17 cellular contexts compared by ENCODE assay signal in genomic region chr1:212098340-212098739, GRCh38.
"Had no signal": no experiment of that assay in that cellular context is flagged by ENCODE, and none has a peak within 500 bp of the region (broad histone marks: within the 10 kb centered on the region; RNA-seq: fewer than 3 reads in every experiment).

No MANE protein-coding gene starts in this region.

- H3K36me3 ChIP-seq: breast epithelium, esophagus muscularis mucosa, left lung, right atrium auricular region, tibial artery, vagina had no signal

- H3K9me3 ChIP-seq: breast epithelium, esophagus muscularis mucosa, left lung, vagina had no signal

- H3K4me1 ChIP-seq: breast epithelium, esophagus muscularis mucosa, left lung, right atrium auricular region, tibial artery, vagina had no signal

- ATAC-seq: activated CD4-positive, CD25-positive, alpha-beta regulatory T cell treated with anti-CD3 and anti-CD28 coated beads, Interleukin-2, amount 50 U/mL, for 24 hours; left lung had no signal

- H3K27me3 Mint-ChIP-seq: activated naive CD8-positive, alpha-beta T cell treated with anti-CD3 and anti-CD28 coated beads for 36 hours had no signal

- H3K27ac Mint-ChIP-seq: activated naive CD8-positive, alpha-beta T cell treated with anti-CD3 and anti-CD28 coated beads for 36 hours had no signal

- H3K4me3 Mint-ChIP-seq: activated naive CD8-positive, alpha-beta T cell treated with anti-CD3 and anti-CD28 coated beads for 36 hours; neural crest cell had no signal

- H3K27me3 ChIP-seq: breast epithelium, esophagus muscularis mucosa, left lung, right atrium auricular region, tibial artery, vagina had no signal

- H3K4me3 ChIP-seq: breast epithelium, esophagus muscularis mucosa, left lung, right atrium auricular region, tibial artery, vagina had no signal

- DNase-seq: activated CD4-positive, alpha-beta T cell treated with anti-CD3 and anti-CD28 coated beads, Interleukin-2, amount 50 U/mL, for 4 hours; activated gamma-delta T cell treated with Interleukin-2 at 50 U/mL for 16 hours; activated naive CD8-positive, alpha-beta T cell treated with anti-CD3 and anti-CD28 coated beads for 36 hours; activated T-cell treated with anti-CD3 and anti-CD28 coated beads, Interleukin-2, amount 50 U/mL, for 48 hours; aorta; dermis blood vessel endothelial cell; foreskin fibroblast; glutamatergic neuron; left lung; small intestine; tibial artery had no signal

- H3K27ac ChIP-seq: breast epithelium, esophagus muscularis mucosa, left lung, right atrium auricular region, tibial artery, vagina had no signal
